In the genomic region with DNA sequence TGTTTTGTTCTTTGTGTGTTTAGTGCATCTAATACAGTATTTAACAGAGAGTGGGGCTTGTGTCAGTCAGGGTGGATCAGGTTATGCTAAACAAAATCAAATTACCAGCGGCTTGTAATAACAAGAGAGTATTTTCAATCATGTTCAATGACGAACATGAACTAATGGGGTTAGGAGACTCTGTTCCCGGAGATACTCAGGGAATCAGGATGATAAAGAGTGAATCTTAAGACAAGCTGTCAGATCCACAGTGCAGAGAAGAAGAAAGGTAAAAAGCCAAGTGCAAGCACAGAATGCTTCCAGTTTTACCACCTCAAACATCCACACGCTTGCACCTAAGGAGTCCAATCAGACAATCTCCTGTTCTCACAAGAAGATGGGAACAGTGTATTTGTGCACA, we compare ENCODE assay signal across 23 cellular contexts.
"Had no signal": no experiment of that assay in that cellular context is flagged by ENCODE, and none has a peak within 500 bp of the region (broad histone marks: within the 10 kb centered on the region; RNA-seq: fewer than 3 reads in every experiment).

No MANE protein-coding gene starts in this region.

- H2AFZ ChIP-seq: hepatocyte had no signal

- H3K79me2 ChIP-seq: hepatocyte had no signal

- H3K27me3 ChIP-seq: colonic mucosa, esophagus muscularis mucosa, foreskin keratinocyte, gastroesophageal sphincter, heart left ventricle, hepatocyte, left lung had no signal

- H3K36me3 ChIP-seq: colonic mucosa, esophagus muscularis mucosa, gastroesophageal sphincter, heart left ventricle, left lung, lower lobe of right lung had no signal

- H3K4me1 ChIP-seq: colonic mucosa, foreskin keratinocyte, left lung, lower lobe of right lung had no signal

- H3K27ac ChIP-seq: colonic mucosa, epithelial cell of prostate, esophagus muscularis mucosa, foreskin keratinocyte, gastroesophageal sphincter, heart left ventricle, hepatocyte, left lung, lower lobe of right lung had no signal

- ATAC-seq: effector memory CD8-positive, alpha-beta T cell; foreskin keratinocyte; gastroesophageal sphincter; left lung; left ventricle myocardium superior; lower lobe of right lung; mucosa of descending colon had no signal

- DNase-seq: colonic mucosa; cortex of kidney; effector CD8-positive, alpha-beta T cell; effector memory CD8-positive, alpha-beta T cell; endodermal cell; foreskin keratinocyte; heart left ventricle; hypothalamus; left cardiac atrium; left lung; left ventricle myocardium superior; lower lobe of right lung; mesenchymal stem cell; mucosa of descending colon; naive B cell had no signal

- H3K4me2 ChIP-seq: hepatocyte had no signal

- H3K4me3 ChIP-seq: colonic mucosa, esophagus muscularis mucosa, gastroesophageal sphincter, heart left ventricle, hepatocyte, left lung, lower lobe of right lung, mucosa of descending colon had no signal

- H3K9me3 ChIP-seq: colonic mucosa, esophagus muscularis mucosa, gastroesophageal sphincter, heart left ventricle, left lung, lower lobe of right lung, mucosa of descending colon had no signal

- FAIRE-seq: endometrium, frontal cortex, islet of Langerhans, keratinocyte had no signal
